In genomic region chrX:38561951-38562719, GRCh38 we compare ENCODE assay signal across 8 cellular contexts. TPM values are rescaled to one million over a fixed set of nuclear protein-coding genes. Genes with fewer than 3 reads are reported as not detected.
DNase-seq lines count a peak whose midpoint lies in the region; ATAC-seq and TF ChIP-seq lines count a peak whose summit lies in the region.

No MANE protein-coding gene starts in this region.

- H3K9me3 ChIP-seq in iPS-20b (ENCODE audit: insufficient read depth, low read depth, low read length) (no peaks in the 10 kb centered on the region), sigmoid colon (no peaks in the 10 kb centered on the region)

- peak overlapping the region; percentile 64; the same call in 1 of the 2 replicates for H3K9ac ChIP-seq in iPS-20b (ENCODE audit: low read depth, low read length)

- 1 to 4% methylated on average over 35 to 36 of the region's 38 CpGs for WGBS in sigmoid colon, 2 donors

- H3K4me1 ChIP-seq in iPS-20b (ENCODE audit: insufficient read depth, low read length): no peaks in the 10 kb centered on the region
- peaks cover 0 to 5% (median 0%) of the 10 kb centered on the region in 4 donors for H3K4me1 ChIP-seq in sigmoid colon

- H3K4me3 ChIP-seq in iPS-20b (ENCODE audit: low read length) (peak overlapping the region; percentile 72), sigmoid colon (peak overlapping the region; percentile 33 to 53 (median 50))

- ATAC-seq in GM21529 (IDR thresholded peaks at IDR 0.05; ENCODE audit: unreplicated experiment) (no peak), GM21737 (IDR thresholded peaks at IDR 0.05; ENCODE audit: unreplicated experiment) (no peak), GM19463 (IDR thresholded peaks at IDR 0.05; ENCODE audit: unreplicated experiment) (no peak)

- no peak for TF ChIP-seq CTCF in sigmoid colon (IDR thresholded peaks at IDR 0.05)

- DNase-seq in GM03348 (ENCODE audit: low spot score) (peak; percentile 2), NCI-H82 (lab: John Stamatoyannopoulos, UW) (peak; percentile 78), astrocyte of the hippocampus (ENCODE audit: low read depth, low spot score) (peak; percentile 11), sigmoid colon (peak; percentile 68)

- no peak for TF ChIP-seq POLR2A in sigmoid colon (IDR thresholded peaks at IDR 0.05)

- H3K36me3 ChIP-seq in iPS-20b (ENCODE audit: insufficient read depth, low read depth, low read length) (no peaks in the 10 kb centered on the region), sigmoid colon (no peaks in the 10 kb centered on the region)

- intact Hi-C loops in sigmoid colon (cut with DNase I): loop anchor here (10.0 kb wide), 1 partner anchor 237 kb away; the partner anchor contains the start of gene RPGR

- peaks cover 16% of the 10 kb centered on the region for H3K27me3 ChIP-seq in iPS-20b (ENCODE audit: insufficient read depth, low read length)
- no peaks in the 10 kb centered on the region for H3K27me3 ChIP-seq in sigmoid colon

- TF ChIP-seq EP300 in sigmoid colon (IDR thresholded peaks at IDR 0.05): no peak

- H3K27ac ChIP-seq in iPS-20b (ENCODE audit: low read length) (no peak overlapping the region), sigmoid colon (peak overlapping the region; percentile 44 to 62 (median 54))

RNA-seq across cellular contexts. Expression of gene TSPAN7, which starts 0.8 kb away (rescaled TPM):
- 10 to 100 TPM; 15.6 to 21.0 (median 17.3) TPM for total RNA-seq in sigmoid colon
- 10 to 100 TPM; 23.4 to 55.1 (median 23.8) TPM for polyA plus RNA-seq in sigmoid colon

Comparison
In these comparisons a context has a peak if more than half of its experiments do, and no peak if none do; other contexts are left out.
1. DNase-seq: peak in every context shown above with its lines; median percentile 78 in NCI-H82; 68 in sigmoid colon; 11 in astrocyte of the hippocampus; 2 in GM03348.